16 cellular contexts compared by ENCODE assay signal in the genomic region with DNA sequence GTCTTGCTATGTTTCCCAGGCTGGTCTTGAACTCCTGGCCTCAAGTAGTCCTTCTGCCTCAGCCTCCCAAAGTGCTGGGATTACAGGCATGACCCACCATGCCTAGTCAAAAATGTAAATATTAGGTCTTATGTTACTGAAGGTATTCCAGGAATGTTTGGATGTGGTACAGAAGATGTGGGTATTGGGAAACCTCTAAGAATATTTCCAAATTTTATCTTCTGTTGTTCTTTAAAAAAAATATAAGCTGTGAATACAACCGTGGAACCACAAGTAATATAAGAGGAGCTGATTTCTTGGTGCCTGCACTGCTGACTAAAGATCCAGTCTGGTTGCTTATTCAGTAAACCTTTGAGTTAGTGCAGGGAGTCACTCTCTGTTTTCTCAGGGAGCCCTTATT.
DNase-seq lines count a peak whose midpoint lies in the region; ATAC-seq and TF ChIP-seq lines count a peak whose summit lies in the region.
"Had no signal": no experiment of that assay in that cellular context is flagged by ENCODE, and none has a peak within 500 bp of the region (broad histone marks: within the 10 kb centered on the region; RNA-seq: fewer than 3 reads in every experiment).

No MANE protein-coding gene starts in this region.

- no peaks in the 10 kb centered on the region for H3K36me3 ChIP-seq in adipocyte (ENCODE audit: control insufficient read depth, insufficient read depth, low read length, severe bottlenecking)
- H3K36me3 ChIP-seq in osteoblast (ENCODE audit: insufficient read depth, low read length): no peaks in the 10 kb centered on the region
- H3K36me3 ChIP-seq in left lung: no peaks in the 10 kb centered on the region
- H3K36me3 ChIP-seq: HAP-1 had no signal

- H3K4me2 ChIP-seq in osteoblast (ENCODE audit: insufficient read depth, low read length): no peak overlapping the region
- H3K4me2 ChIP-seq: A549 had no signal

- H3K9me3 ChIP-seq in adipocyte (ENCODE audit: control insufficient read depth, low read length) (no peaks in the 10 kb centered on the region), osteoblast (ENCODE audit: low read depth, low read length) (no peaks in the 10 kb centered on the region), left lung (no peaks in the 10 kb centered on the region)
- H3K9me3 ChIP-seq: A549, HAP-1 had no signal

- DNase-seq in AG10803 (ENCODE audit: low read depth): peak; percentile 93
- DNase-seq in adipocyte (ENCODE audit: low read depth): peak; percentile 78
- DNase-seq in fibroblast of gingiva (ENCODE audit: low read depth): peak; percentile 75
- DNase-seq in osteoblast (ENCODE audit: insufficient read length, low spot score, missing footprints): peak; percentile 41
- no peak for DNase-seq in left lung
- no peak for DNase-seq in NCI-H2196 treated with DMSO at 0.1 percent for 48 hours (lab: John Stamatoyannopoulos, UW; ENCODE audit: unreplicated experiment)
- no peak for DNase-seq in activated gamma-delta T cell (lab: John Stamatoyannopoulos, UW)
- DNase-seq: CD8-positive, alpha-beta T cell; MV-4-11; NCI-H1417 treated with DMSO at 0.1 percent for 48 hours; NCI-H2029 treated with DMSO at 0.1 percent for 48 hours; NCI-H2227 treated with DMSO at 0.1 percent for 48 hours; NK-92 treated with Interleukin-12 subunit alpha and Interleukin-12 subunit beta, amount 100 ng/mL, for 24 hours had no signal

- peaks cover 2% of the 10 kb centered on the region for H4K20me1 ChIP-seq in osteoblast (ENCODE audit: insufficient read depth, low read length)

- peaks cover 35% of the 10 kb centered on the region for H3K4me1 ChIP-seq in adipocyte (ENCODE audit: control insufficient read depth, insufficient read depth, low read length)
- peaks cover 9% of the 10 kb centered on the region for H3K4me1 ChIP-seq in osteoblast (ENCODE audit: insufficient read depth, low read length)
- peaks cover 0 to 3% of the 10 kb centered on the region in 2 donors for H3K4me1 ChIP-seq in left lung

- intact Hi-C loops in left lung (cut with DNase I): no loop called here

- no peak for TF ChIP-seq CTCF in AG10803 (conservative IDR thresholded peaks at IDR 0.05; ENCODE audit: low read length)
- TF ChIP-seq CTCF in osteoblast (IDR thresholded peaks at IDR 0.05; ENCODE audit: extremely low read depth, low read depth, low read length): no peak
- no peak for TF ChIP-seq CTCF in left lung (IDR thresholded peaks at IDR 0.05)

- H3K27me3 ChIP-seq in adipocyte (replicated peaks; ENCODE audit: control insufficient read depth, insufficient read depth, low read length) (no peaks in the 10 kb centered on the region), osteoblast (ENCODE audit: insufficient read depth, low read length) (no peaks in the 10 kb centered on the region), left lung (no peaks in the 10 kb centered on the region)

- H3K27ac ChIP-seq in osteoblast (ENCODE audit: low read depth, low read length): no peak overlapping the region
- H3K27ac ChIP-seq in left lung: no peak overlapping the region

- ATAC-seq in left lung (no peak), HG03108 (IDR thresholded peaks at IDR 0.05; ENCODE audit: unreplicated experiment) (no peak)
- ATAC-seq: A549; CD8-positive, alpha-beta T cell had no signal

- H3K4me3 ChIP-seq in AG10803 (ENCODE audit: low read length) (no peak overlapping the region), adipocyte (ENCODE audit: low read length) (no peak overlapping the region), osteoblast (ENCODE audit: insufficient read depth, low read length) (no peak overlapping the region), left lung (no peak overlapping the region)
- H3K4me3 ChIP-seq: A549, HAP-1 had no signal

- H2AFZ ChIP-seq in osteoblast (ENCODE audit: low read length): no peak overlapping the region

- H3K9ac ChIP-seq in adipocyte (ENCODE audit: low read length): no peak overlapping the region

- no peaks in the 10 kb centered on the region for H3K79me2 ChIP-seq in osteoblast (ENCODE audit: insufficient read depth, low read length)

Comparison
In these comparisons a context has a peak if more than half of its experiments do, and no peak if none do; other contexts are left out.
1. DNase-seq: peak in AG10803 (single experiment), adipocyte (single experiment), fibroblast of gingiva (single experiment) and osteoblast (single experiment); none in left lung (0 of 2), NCI-H2196 treated with DMSO at 0.1 percent for 48 hours (single experiment) and activated gamma-delta T cell (single experiment).